Comparison of ENCODE assay signal across 12 cellular contexts in the genomic region with DNA sequence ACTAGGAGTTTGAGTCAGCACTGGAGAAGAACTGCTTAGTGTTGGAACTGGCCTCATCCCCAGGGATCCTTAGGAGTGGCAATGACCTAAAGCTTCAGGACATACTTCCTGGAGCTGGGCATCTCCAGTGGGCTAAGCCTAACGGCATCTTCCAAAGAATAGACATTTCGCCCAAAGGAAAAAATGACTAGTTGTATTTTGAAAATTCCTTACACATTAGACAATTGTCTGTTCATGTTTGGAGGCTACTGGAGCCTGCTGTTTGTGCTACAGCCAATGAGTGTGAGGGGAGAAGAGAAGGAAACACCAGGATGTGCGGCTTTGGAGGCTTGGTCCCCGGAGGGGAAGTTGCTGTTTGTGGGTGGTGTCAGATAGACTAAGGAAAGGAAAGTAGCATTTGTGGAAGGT.
A peak's percentile ranks its signal among the peaks of the same experiment; 100 is the strongest.
DNase-seq lines count a peak whose midpoint lies in the region; ATAC-seq and TF ChIP-seq lines count a peak whose summit lies in the region.
"Had no signal": no experiment of that assay in that cellular context is flagged by ENCODE, and none has a peak within 500 bp of the region (broad histone marks: within the 10 kb centered on the region; RNA-seq: fewer than 3 reads in every experiment).

No MANE protein-coding gene starts in this region.

- intact Hi-C loops in psoas muscle (cut with DNase I): no loop called here

- H3K4me3 ChIP-seq in SK-N-MC (0 out of 2 replicates have a peak overlapping the region, but pooled peaks have one; percentile 0), fibroblast of the aortic adventitia (ENCODE audit: low read depth, low read length) (no peak overlapping the region), psoas muscle (no peak overlapping the region)
- H3K4me3 ChIP-seq: skin epidermis had no signal

- no peaks in the 10 kb centered on the region for H3K36me3 ChIP-seq in SK-N-MC (ENCODE audit: insufficient read depth, low read length)
- no peaks in the 10 kb centered on the region for H3K36me3 ChIP-seq in psoas muscle (ENCODE audit: insufficient read depth in 1 of 2, low read depth in 1 of 2)

- 0 out of 2 replicates have a peak overlapping the region, but pooled peaks have one; percentile 6 for H3K27ac ChIP-seq in SK-N-MC
- peak overlapping the region; percentile 34 for H3K27ac ChIP-seq in psoas muscle
- no peak overlapping the region for H3K27ac ChIP-seq in caudate nucleus (ENCODE audit: low read depth, low read length)

- H3K4me1 ChIP-seq in psoas muscle: no peaks in the 10 kb centered on the region

- no peak overlapping the region for H3K9ac ChIP-seq in SK-N-MC (ENCODE audit: insufficient read length)

- 13 to 34% (median 22%) methylated on average over 4 of the region's 4 CpGs for WGBS in psoas muscle, 3 donors

- ATAC-seq in psoas muscle (peak; percentile 39 to 73 (median 50)), HG03196 (IDR thresholded peaks at IDR 0.05; ENCODE audit: unreplicated experiment) (no peak), HG03095 (IDR thresholded peaks at IDR 0.05; ENCODE audit: unreplicated experiment) (no peak)

- TF ChIP-seq CTCF in fibroblast of the aortic adventitia (IDR thresholded peaks at IDR 0.05; ENCODE audit: insufficient read depth, low read length) (no peak), psoas muscle (IDR thresholded peaks at IDR 0.05) (no peak)

- peaks cover 0 to 2% (median 0%) of the 10 kb centered on the region in 3 donors for H3K27me3 ChIP-seq in psoas muscle (ENCODE audit: insufficient read depth in 3 of 3, low read length in 2 of 3)

- DNase-seq in Daoy (ENCODE audit: low read depth) (peak; percentile 9), SK-N-MC (ENCODE audit: low read depth, low spot score) (no peak), fibroblast of the aortic adventitia (ENCODE audit: low read depth) (peak; percentile 56), psoas muscle (peak; percentile 21 to 62), kidney glomerular epithelial cell (lab: John Stamatoyannopoulos, UW) (no peak), caudate nucleus (lab: John Stamatoyannopoulos, UW) (no peak)
- DNase-seq: activated CD8-positive, alpha-beta memory T cell treated with anti-CD3 and anti-CD28 coated beads, Interleukin-2, amount 50 U/mL, for 48 hours; CD4-positive, alpha-beta T cell; NCI-H187 had no signal

- H3K9me3 ChIP-seq in SK-N-MC (ENCODE audit: low read depth, low read length): no peaks in the 10 kb centered on the region
- H3K9me3 ChIP-seq in psoas muscle: no peaks in the 10 kb centered on the region

Comparison
In these comparisons a context has a peak if more than half of its experiments do, and no peak if none do; other contexts are left out.
1. DNase-seq: peak in Daoy (single experiment), fibroblast of the aortic adventitia (single experiment) and psoas muscle (2 of 2); none in SK-N-MC (single experiment), kidney glomerular epithelial cell (single experiment) and caudate nucleus (0 of 61).
2. ATAC-seq: peak in psoas muscle (4 of 4); none in HG03196 (single experiment) and HG03095 (single experiment).